Comparison of ENCODE assay signal across 8 cellular contexts in genomic region chr20:37192137-37192854, GRCh38. TPM values are rescaled to one million over a fixed set of nuclear protein-coding genes. Genes with fewer than 3 reads are reported as not detected.
A peak's percentile ranks its signal among the peaks of the same experiment; 100 is the strongest.
DNase-seq lines count a peak whose midpoint lies in the region; ATAC-seq and TF ChIP-seq lines count a peak whose summit lies in the region.

No MANE protein-coding gene starts in this region.

- WGBS in IMR-90 (ENCODE audit: extremely low coverage in 2 of 2, insufficient read length in 1 of 2), 2 experiments = no CpG with 5 or more reads among the region's 5 CpGs

- TF ChIP-seq CTCF in IMR-90 (conservative IDR thresholded peaks at IDR 0.05; ENCODE audit: low read depth, low read length) (peak; percentile 87), OCI-LY3 (IDR thresholded peaks at IDR 0.05; ENCODE audit: low read depth, low read length) (peak; percentile 94)

- H3K27me3 Mint-ChIP-seq in naive B cell = no peaks in the 10 kb centered on the region

- no peak overlapping the region for H4K91ac ChIP-seq in IMR-90 (ENCODE audit: insufficient read depth, low read depth, low read length)

- no peak overlapping the region for H2AK5ac ChIP-seq in IMR-90 (ENCODE audit: low read depth, low read length)

- no peak overlapping the region for H2BK120ac ChIP-seq in IMR-90 (ENCODE audit: low read depth, low read length)

- no peak overlapping the region for H3K56ac ChIP-seq in IMR-90 (ENCODE audit: extremely low read depth, insufficient read depth, low read length)

- H3K79me1 ChIP-seq in IMR-90 (ENCODE audit: low read depth in 1 of 2, low read length in 2 of 2) = peaks cover 25 to 84% of the 10 kb centered on the region in 2 experiments

- H3K4me1 Mint-ChIP-seq in naive B cell = peaks cover 61 to 94% (median 73%) of the 10 kb centered on the region in 3 donors

- H2BK15ac ChIP-seq in IMR-90 (ENCODE audit: low read depth, low read length) = no peak overlapping the region

- intact Hi-C loops in IMR-90 (cut with micrococcal nuclease) = loop anchor here (1.0 kb wide), 1 partner anchor 342 kb away; no protein-coding TSS in a partner anchor

- no peak overlapping the region for H3K23ac ChIP-seq in IMR-90 (ENCODE audit: low read depth, low read length)

- no peaks in the 10 kb centered on the region for H3K9me3 Mint-ChIP-seq in naive B cell

- no peak overlapping the region for H4K8ac ChIP-seq in IMR-90 (ENCODE audit: low read depth in 2 of 2, low read length in 2 of 2)

- ATAC-seq in IMR-90 (ENCODE audit: low read depth) (peak; percentile 88), naive B cell (ENCODE audit: low read depth in 2 of 2) (peak; percentile 81 to 82), GM21723 (IDR thresholded peaks at IDR 0.05; ENCODE audit: unreplicated experiment) (no peak)

- no peaks in the 10 kb centered on the region for H3K4me1 ChIP-seq in IMR-90 (ENCODE audit: control insufficient read depth, insufficient read depth, low read length)
- H3K4me1 ChIP-seq in OCI-LY3 (ENCODE audit: low read length) = no peaks in the 10 kb centered on the region

- CTCF ChIA-PET in IMR-90 (lab: Yijun Ruan, JAX) = interaction anchor here (0.5 to 1.2 kb wide), 7 partner anchors 10 to 1171 kb away, joined by 3 to 5 read pairs (median 3); no protein-coding TSS in a partner anchor

- no peak for TF ChIP-seq POLR2A in IMR-90 (IDR thresholded peaks at IDR 0.05; ENCODE audit: low read depth, low read length)

- H3K9me3 ChIP-seq in IMR-90 (ENCODE audit: control insufficient read depth, insufficient read depth, low read length) (no peaks in the 10 kb centered on the region), OCI-LY3 (ENCODE audit: insufficient read depth, low read length) (no peaks in the 10 kb centered on the region)

- dilution Hi-C loops in IMR-90 (cut with HindIII; ENCODE audit: low sequenced_read_pairs, unreplicated experiment) = no loop called here

- no peak overlapping the region for H3K27ac ChIP-seq in IMR-90 (ENCODE audit: insufficient read depth, low read length)
- no peak overlapping the region for H3K27ac ChIP-seq in OCI-LY3 (ENCODE audit: low read length)

- no TSS peak for BruUV-seq in IMR-90 (replicated peaks; lab: Mats Ljungman, UMichigan)

- H3K4me3 Mint-ChIP-seq in naive B cell = no peak overlapping the region

- H3K36me3 Mint-ChIP-seq in naive B cell = peaks cover 0 to 10% of the 10 kb centered on the region in 2 donors

- H2AFZ ChIP-seq in IMR-90 (replicated peaks; ENCODE audit: low read length, poor library complexity) (peak overlapping the region; percentile 71), OCI-LY3 (ENCODE audit: low read depth, low read length) (no peak overlapping the region)

- H4K20me1 ChIP-seq in IMR-90 (ENCODE audit: insufficient read depth, low read length) (peaks cover 78% of the 10 kb centered on the region), OCI-LY3 (ENCODE audit: insufficient read depth, low read length) (peaks cover 70% of the 10 kb centered on the region)

- H3K4me3 ChIP-seq in IMR-90 (ENCODE audit: insufficient read depth, low read depth, low read length) (no peak overlapping the region), OCI-LY3 (ENCODE audit: low read length) (no peak overlapping the region)

- no peaks in the 10 kb centered on the region for H3K9me1 ChIP-seq in IMR-90 (ENCODE audit: insufficient read depth, low read length)

- no peak overlapping the region for H3K4me2 ChIP-seq in IMR-90 (ENCODE audit: low read depth, low read length)
- no peak overlapping the region for H3K4me2 ChIP-seq in OCI-LY3 (ENCODE audit: low read length)

- DNase-seq in GF-D8 (lab: John Stamatoyannopoulos, UW) = peak; percentile 71
- peak; percentile 89 for DNase-seq in IMR-90
- DNase-seq in activated T-cell treated with anti-CD3 and anti-CD28 coated beads for 1 hour (ENCODE audit: low read depth) = peak; percentile 55
- peak; percentile 93 for DNase-seq in epidermal melanocyte (ENCODE audit: insufficient read length, low spot score)
- DNase-seq in naive B cell = peak; percentile 55
- DNase-seq in stimulated activated CD8-positive, alpha-beta memory T cell treated with anti-CD3 and anti-CD28 coated beads, Interleukin-7, amount 100 ng/mL, for 4 hours (ENCODE audit: low read depth in 2 of 2) = peak; percentile 35 to 44

- H3K9ac ChIP-seq in IMR-90 (ENCODE audit: low read depth, low read length) (no peak overlapping the region), OCI-LY3 (ENCODE audit: low read length) (no peak overlapping the region)

- POLR2A ChIA-PET in IMR-90 (lab: Charles Lee; ENCODE audit: unreplicated experiment) = no interaction called here

- H3K27me3 ChIP-seq in IMR-90 (ENCODE audit: control insufficient read depth, insufficient read depth, low read length) (no peaks in the 10 kb centered on the region), OCI-LY3 (ENCODE audit: low read depth, low read length) (no peaks in the 10 kb centered on the region)

- H3K14ac ChIP-seq in IMR-90 (replicated peaks; ENCODE audit: low read depth, low read length) = no peak overlapping the region

- H2BK20ac ChIP-seq in IMR-90 (ENCODE audit: low read depth, low read length) = no peak overlapping the region

- TF ChIP-seq RAD21 in IMR-90 (IDR thresholded peaks at IDR 0.05; ENCODE audit: low read length) = peak; percentile 56

- peak overlapping the region in 2 of 6 donors; percentile 16 to 37 for H3K27ac Mint-ChIP-seq in naive B cell

- peaks cover 97% of the 10 kb centered on the region for H3K79me2 ChIP-seq in OCI-LY3 (ENCODE audit: low read length)

- no peak overlapping the region for H4K5ac ChIP-seq in IMR-90 (ENCODE audit: low read depth, low read length)

- no peak overlapping the region for H3K18ac ChIP-seq in IMR-90 (ENCODE audit: low read depth, low read length)

- H3K36me3 ChIP-seq in IMR-90 (ENCODE audit: control insufficient read depth, insufficient read depth, low read length) (peaks cover 13% of the 10 kb centered on the region), OCI-LY3 (replicated peaks; ENCODE audit: low read depth, low read length) (peaks cover 47% of the 10 kb centered on the region)

- no peak overlapping the region for H2BK5ac ChIP-seq in IMR-90 (ENCODE audit: low read depth, low read length, poor library complexity, severe bottlenecking)

- no peak overlapping the region for H3K4ac ChIP-seq in IMR-90 (ENCODE audit: low read depth, low read length)

- in situ Hi-C loops in IMR-90 (cut with MboI; ENCODE audit: low sequenced_read_pairs) = no loop called here

- H2AK9ac ChIP-seq in IMR-90 (replicated peaks; ENCODE audit: low read depth, low read length, poor library complexity) = peak overlapping the region; percentile 4

TF ChIP-seq in IMR-90, 13 proteins besides CTCF, POLR2A, EP300 and RAD21:
- no peak for TF ChIP-seq MXI1 (IDR thresholded peaks at IDR 0.05; ENCODE audit: borderline replicate concordance, low read depth, low read length)
- peak; percentile 48 for TF ChIP-seq SMC3 (IDR thresholded peaks at IDR 0.05; ENCODE audit: low read depth, low read length)
- TF ChIP-seq, protein P1, sequence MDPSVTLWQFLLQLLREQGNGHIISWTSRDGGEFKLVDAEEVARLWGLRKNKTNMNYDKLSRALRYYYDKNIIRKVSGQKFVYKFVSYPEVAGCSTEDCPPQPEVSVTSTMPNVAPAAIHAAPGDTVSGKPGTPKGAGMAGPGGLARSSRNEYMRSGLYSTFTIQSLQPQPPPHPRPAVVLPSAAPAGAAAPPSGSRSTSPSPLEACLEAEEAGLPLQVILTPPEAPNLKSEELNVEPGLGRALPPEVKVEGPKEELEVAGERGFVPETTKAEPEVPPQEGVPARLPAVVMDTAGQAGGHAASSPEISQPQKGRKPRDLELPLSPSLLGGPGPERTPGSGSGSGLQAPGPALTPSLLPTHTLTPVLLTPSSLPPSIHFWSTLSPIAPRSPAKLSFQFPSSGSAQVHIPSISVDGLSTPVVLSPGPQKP (IDR thresholded peaks at IDR 0.05; ENCODE audit: borderline replicate concordance, low read depth, low read length) = no peak
- 0 out of 2 replicates have a peak, but pooled peaks have one; percentile 2 for TF ChIP-seq BHLHE40 (IDR thresholded peaks at IDR 0.05; ENCODE audit: low read depth, low read length)
- TF ChIP-seq NFE2L2 (IDR thresholded peaks at IDR 0.05; ENCODE audit: low read depth, low read length) = no peak
- no peak for TF ChIP-seq MAZ (IDR thresholded peaks at IDR 0.05; ENCODE audit: borderline replicate concordance, low read depth, low read length)
- TF ChIP-seq MAFK (IDR thresholded peaks at IDR 0.05; ENCODE audit: low read depth, low read length) = peak; percentile 42
- no peak for TF ChIP-seq FOS (IDR thresholded peaks at IDR 0.05; ENCODE audit: low read depth, low read length)
- no peak for TF ChIP-seq USF2 (IDR thresholded peaks at IDR 0.05; ENCODE audit: low read depth, low read length)

RNA-seq across cellular contexts. Expression of gene MROH8, which starts 12.9 kb away (rescaled TPM):
- total RNA-seq in IMR-90 (2012; rRNA removed) = 1.1 and 1.8 TPM in 2 replicates
- 0.62 and 1.3 TPM in 2 replicates for polyA plus RNA-seq in IMR-90 (2012; rRNA removed)
- polyA plus RNA-seq in IMR-90 (2012; cell fraction: cytosol; rRNA removed) = 0.55 and 0.96 TPM in 2 replicates
- 0.74 and 2.4 TPM in 2 replicates for polyA plus RNA-seq in IMR-90 (2012; cell fraction: nucleus; rRNA removed; ENCODE audit: low replicate concordance)
- polyA plus RNA-seq in naive B cell (ENCODE audit: low read depth in 6 of 6) = 1 to 10 TPM in 5 of 6 donors, under 1 TPM in 1; 0.89 to 3.9 (median 2.2) TPM

RNA-seq across cellular contexts. Expression of gene RPN2, which starts 13.2 kb away (rescaled TPM):
- 232 and 305 TPM in 2 replicates for total RNA-seq in IMR-90 (2012; rRNA removed)
- polyA plus RNA-seq in IMR-90 (2012; rRNA removed) (468 and 481 TPM in 2 replicates), naive B cell (ENCODE audit: low read depth in 6 of 6) (100 to 1,000 TPM; 190 to 343 (median 199) TPM)
- 279 and 282 TPM in 2 replicates for polyA plus RNA-seq in IMR-90 (2012; cell fraction: cytosol; rRNA removed)
- polyA plus RNA-seq in IMR-90 (2012; cell fraction: nucleus; rRNA removed; ENCODE audit: low replicate concordance) = 170 and 221 TPM in 2 replicates

Comparison
In these comparisons a context has a peak if more than half of its experiments do, and no peak if none do; other contexts are left out.
1. DNase-seq: peak in every context shown above with its lines; median percentile 93 in epidermal melanocyte; 89 in IMR-90; 71 in GF-D8; 55 in activated T-cell treated with anti-CD3 and anti-CD28 coated beads for 1 hour; 55 in naive B cell; 40 in stimulated activated CD8-positive, alpha-beta memory T cell treated with anti-CD3 and anti-CD28 coated beads, Interleukin-7, amount 100 ng/mL, for 4 hours.